In genomic region chr1:165630629-165631402, GRCh38 we compare ENCODE assay signal across 1 cellular context.
A peak's percentile ranks its signal among the peaks of the same experiment; 100 is the strongest.
TF ChIP-seq lines count a peak whose summit lies in the region.

MGST3 (plus strand) TSS chr1:165631234; CDS start chr1:165649848, 18,614 bp downstream.

TF ChIP-seq in K562, 482 proteins besides CTCF, POLR2A, EP300 and RAD21 (continued from another document and continues in another):
- TF ChIP-seq MLLT1 (IDR thresholded peaks at IDR 0.05) (peak in 1 of 2 experiments; percentile 41; a peak in 1 of 4 replicates), ZBTB12 (CRISPR knock-in tag; IDR thresholded peaks at IDR 0.05) (peak; percentile 56; the same call in 1 of the 2 replicates), ZNF282 (CRISPR knock-in tag; IDR thresholded peaks at IDR 0.05) (no peak), CREB1 (IDR thresholded peaks at IDR 0.05) (peak; percentile 74), CREB1 (CRISPR knock-in tag; IDR thresholded peaks at IDR 0.05) (peak; percentile 71; the same call in 1 of the 2 replicates), ZBTB1 (CRISPR knock-in tag; IDR thresholded peaks at IDR 0.05; ENCODE audit: borderline replicate concordance, low read depth) (no peak; the same call in 1 of the 2 replicates), MIER1 (IDR thresholded peaks at IDR 0.05; ENCODE audit: low read depth) (no peak; the same call in 1 of the 2 replicates), ATF7 (IDR thresholded peaks at IDR 0.05) (peak; percentile 91), GABPA (tag; conservative IDR thresholded peaks at IDR 0.05; ENCODE audit: low read depth) (0 out of 2 replicates have a peak, but pooled peaks have one; percentile 28), DIDO1 (tag; IDR thresholded peaks at IDR 0.05; ENCODE audit: low read depth) (peak; percentile 59; the same call in 1 of the 2 replicates), ZNF79 (CRISPR knock-in tag; IDR thresholded peaks at IDR 0.05; ENCODE audit: low read depth) (no peak), MAZ (CRISPR knock-in tag; conservative IDR thresholded peaks at IDR 0.05 in 1 of 2, IDR thresholded peaks at IDR 0.05 in 1 of 2) (peak; percentile 64 to 78; a peak in 3 of 4 replicates), ZNF3 (CRISPR knock-in tag; IDR thresholded peaks at IDR 0.05) (no peak), TGIF2 (CRISPR knock-in tag; IDR thresholded peaks at IDR 0.05) (no peak), KDM1A (IDR thresholded peaks at IDR 0.05) (no peak), ZBTB17 (CRISPR knock-in tag; IDR thresholded peaks at IDR 0.05) (peak; percentile 81), CBX3 (IDR thresholded peaks at IDR 0.05; ENCODE audit: borderline replicate concordance in 1 of 2, low read length in 2 of 2) (peak in 1 of 2 experiments; percentile 75; a peak in 2 of 3 replicates), TRIM28 (IDR thresholded peaks at IDR 0.05) (peak; percentile 75; the same call in 1 of the 2 replicates), ZNF436 (CRISPR knock-in tag; IDR thresholded peaks at IDR 0.05) (no peak), CBX2 (IDR thresholded peaks at IDR 0.05; ENCODE audit: insufficient read depth, low read length, poor library complexity, severe bottlenecking) (no peak), EP400 (IDR thresholded peaks at IDR 0.05) (peak; percentile 95), MED1 (CRISPR knock-in tag; IDR thresholded peaks at IDR 0.05; ENCODE audit: borderline replicate concordance) (no peak), ZNF511 (CRISPR knock-in tag; IDR thresholded peaks at IDR 0.05) (peak; percentile 67; the same call in 1 of the 2 replicates), MCM3 (IDR thresholded peaks at IDR 0.05) (no peak), MYC (IDR thresholded peaks at IDR 0.05; ENCODE audit: low read depth, low read length) (no peak; the same call in none of the 2 replicates), MYC (CRISPR knock-in tag; IDR thresholded peaks at IDR 0.05; ENCODE audit: borderline replicate concordance, low read depth) (peak; percentile 44; the same call in 1 of the 2 replicates), SP2 (IDR thresholded peaks at IDR 0.05; ENCODE audit: extremely low read depth, low read depth, low read length, poor library complexity, severe bottlenecking) (no peak), NCOR1 (IDR thresholded peaks at IDR 0.05) (no peak), SIRT6 (IDR thresholded peaks at IDR 0.05; ENCODE audit: low read depth, low read length) (no peak), CTBP1 (IDR thresholded peaks at IDR 0.05; ENCODE audit: borderline replicate concordance) (peak; percentile 84), ZNF41 (CRISPR knock-in tag; conservative IDR thresholded peaks at IDR 0.05) (no peak), PHF20 (IDR thresholded peaks at IDR 0.05; ENCODE audit: partially characterized antibody) (peak; percentile 61), TEAD2 (tag; IDR thresholded peaks at IDR 0.05) (no peak), CBFA2T3 (IDR thresholded peaks at IDR 0.05) (no peak), CXXC5 (CRISPR knock-in tag; IDR thresholded peaks at IDR 0.05) (peak; percentile 98), CTCFL (IDR thresholded peaks at IDR 0.05; ENCODE audit: borderline replicate concordance, insufficient read depth, low read depth, low read length, poor library complexity, severe bottlenecking) (no peak)
- TF ChIP-seq, protein P1, sequence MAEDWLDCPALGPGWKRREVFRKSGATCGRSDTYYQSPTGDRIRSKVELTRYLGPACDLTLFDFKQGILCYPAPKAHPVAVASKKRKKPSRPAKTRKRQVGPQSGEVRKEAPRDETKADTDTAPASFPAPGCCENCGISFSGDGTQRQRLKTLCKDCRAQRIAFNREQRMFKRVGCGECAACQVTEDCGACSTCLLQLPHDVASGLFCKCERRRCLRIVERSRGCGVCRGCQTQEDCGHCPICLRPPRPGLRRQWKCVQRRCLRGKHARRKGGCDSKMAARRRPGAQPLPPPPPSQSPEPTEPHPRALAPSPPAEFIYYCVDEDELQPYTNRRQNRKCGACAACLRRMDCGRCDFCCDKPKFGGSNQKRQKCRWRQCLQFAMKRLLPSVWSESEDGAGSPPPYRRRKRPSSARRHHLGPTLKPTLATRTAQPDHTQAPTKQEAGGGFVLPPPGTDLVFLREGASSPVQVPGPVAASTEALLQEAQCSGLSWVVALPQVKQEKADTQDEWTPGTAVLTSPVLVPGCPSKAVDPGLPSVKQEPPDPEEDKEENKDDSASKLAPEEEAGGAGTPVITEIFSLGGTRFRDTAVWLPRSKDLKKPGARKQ (CRISPR knock-in tag; IDR thresholded peaks at IDR 0.05), result no peak
- TF ChIP-seq, protein P2, sequence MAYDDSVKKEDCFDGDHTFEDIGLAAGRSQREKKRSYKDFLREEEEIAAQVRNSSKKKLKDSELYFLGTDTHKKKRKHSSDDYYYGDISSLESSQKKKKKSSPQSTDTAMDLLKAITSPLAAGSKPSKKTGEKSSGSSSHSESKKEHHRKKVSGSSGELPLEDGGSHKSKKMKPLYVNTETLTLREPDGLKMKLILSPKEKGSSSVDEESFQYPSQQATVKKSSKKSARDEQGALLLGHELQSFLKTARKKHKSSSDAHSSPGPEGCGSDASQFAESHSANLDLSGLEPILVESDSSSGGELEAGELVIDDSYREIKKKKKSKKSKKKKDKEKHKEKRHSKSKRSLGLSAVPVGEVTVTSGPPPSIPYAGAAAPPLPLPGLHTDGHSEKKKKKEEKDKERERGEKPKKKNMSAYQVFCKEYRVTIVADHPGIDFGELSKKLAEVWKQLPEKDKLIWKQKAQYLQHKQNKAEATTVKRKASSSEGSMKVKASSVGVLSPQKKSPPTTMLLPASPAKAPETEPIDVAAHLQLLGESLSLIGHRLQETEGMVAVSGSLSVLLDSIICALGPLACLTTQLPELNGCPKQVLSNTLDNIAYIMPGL (CRISPR knock-in tag; IDR thresholded peaks at IDR 0.05), result no peak
- TF ChIP-seq, protein P3, sequence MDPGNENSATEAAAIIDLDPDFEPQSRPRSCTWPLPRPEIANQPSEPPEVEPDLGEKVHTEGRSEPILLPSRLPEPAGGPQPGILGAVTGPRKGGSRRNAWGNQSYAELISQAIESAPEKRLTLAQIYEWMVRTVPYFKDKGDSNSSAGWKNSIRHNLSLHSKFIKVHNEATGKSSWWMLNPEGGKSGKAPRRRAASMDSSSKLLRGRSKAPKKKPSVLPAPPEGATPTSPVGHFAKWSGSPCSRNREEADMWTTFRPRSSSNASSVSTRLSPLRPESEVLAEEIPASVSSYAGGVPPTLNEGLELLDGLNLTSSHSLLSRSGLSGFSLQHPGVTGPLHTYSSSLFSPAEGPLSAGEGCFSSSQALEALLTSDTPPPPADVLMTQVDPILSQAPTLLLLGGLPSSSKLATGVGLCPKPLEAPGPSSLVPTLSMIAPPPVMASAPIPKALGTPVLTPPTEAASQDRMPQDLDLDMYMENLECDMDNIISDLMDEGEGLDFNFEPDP (CRISPR knock-in tag; IDR thresholded peaks at IDR 0.05), result no peak
- TF ChIP-seq, protein P4, sequence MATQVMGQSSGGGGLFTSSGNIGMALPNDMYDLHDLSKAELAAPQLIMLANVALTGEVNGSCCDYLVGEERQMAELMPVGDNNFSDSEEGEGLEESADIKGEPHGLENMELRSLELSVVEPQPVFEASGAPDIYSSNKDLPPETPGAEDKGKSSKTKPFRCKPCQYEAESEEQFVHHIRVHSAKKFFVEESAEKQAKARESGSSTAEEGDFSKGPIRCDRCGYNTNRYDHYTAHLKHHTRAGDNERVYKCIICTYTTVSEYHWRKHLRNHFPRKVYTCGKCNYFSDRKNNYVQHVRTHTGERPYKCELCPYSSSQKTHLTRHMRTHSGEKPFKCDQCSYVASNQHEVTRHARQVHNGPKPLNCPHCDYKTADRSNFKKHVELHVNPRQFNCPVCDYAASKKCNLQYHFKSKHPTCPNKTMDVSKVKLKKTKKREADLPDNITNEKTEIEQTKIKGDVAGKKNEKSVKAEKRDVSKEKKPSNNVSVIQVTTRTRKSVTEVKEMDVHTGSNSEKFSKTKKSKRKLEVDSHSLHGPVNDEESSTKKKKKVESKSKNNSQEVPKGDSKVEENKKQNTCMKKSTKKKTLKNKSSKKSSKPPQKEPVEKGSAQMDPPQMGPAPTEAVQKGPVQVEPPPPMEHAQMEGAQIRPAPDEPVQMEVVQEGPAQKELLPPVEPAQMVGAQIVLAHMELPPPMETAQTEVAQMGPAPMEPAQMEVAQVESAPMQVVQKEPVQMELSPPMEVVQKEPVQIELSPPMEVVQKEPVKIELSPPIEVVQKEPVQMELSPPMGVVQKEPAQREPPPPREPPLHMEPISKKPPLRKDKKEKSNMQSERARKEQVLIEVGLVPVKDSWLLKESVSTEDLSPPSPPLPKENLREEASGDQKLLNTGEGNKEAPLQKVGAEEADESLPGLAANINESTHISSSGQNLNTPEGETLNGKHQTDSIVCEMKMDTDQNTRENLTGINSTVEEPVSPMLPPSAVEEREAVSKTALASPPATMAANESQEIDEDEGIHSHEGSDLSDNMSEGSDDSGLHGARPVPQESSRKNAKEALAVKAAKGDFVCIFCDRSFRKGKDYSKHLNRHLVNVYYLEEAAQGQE (CRISPR knock-in tag; IDR thresholded peaks at IDR 0.05; ENCODE audit: low read depth), result no peak
- TF ChIP-seq, protein P5, sequence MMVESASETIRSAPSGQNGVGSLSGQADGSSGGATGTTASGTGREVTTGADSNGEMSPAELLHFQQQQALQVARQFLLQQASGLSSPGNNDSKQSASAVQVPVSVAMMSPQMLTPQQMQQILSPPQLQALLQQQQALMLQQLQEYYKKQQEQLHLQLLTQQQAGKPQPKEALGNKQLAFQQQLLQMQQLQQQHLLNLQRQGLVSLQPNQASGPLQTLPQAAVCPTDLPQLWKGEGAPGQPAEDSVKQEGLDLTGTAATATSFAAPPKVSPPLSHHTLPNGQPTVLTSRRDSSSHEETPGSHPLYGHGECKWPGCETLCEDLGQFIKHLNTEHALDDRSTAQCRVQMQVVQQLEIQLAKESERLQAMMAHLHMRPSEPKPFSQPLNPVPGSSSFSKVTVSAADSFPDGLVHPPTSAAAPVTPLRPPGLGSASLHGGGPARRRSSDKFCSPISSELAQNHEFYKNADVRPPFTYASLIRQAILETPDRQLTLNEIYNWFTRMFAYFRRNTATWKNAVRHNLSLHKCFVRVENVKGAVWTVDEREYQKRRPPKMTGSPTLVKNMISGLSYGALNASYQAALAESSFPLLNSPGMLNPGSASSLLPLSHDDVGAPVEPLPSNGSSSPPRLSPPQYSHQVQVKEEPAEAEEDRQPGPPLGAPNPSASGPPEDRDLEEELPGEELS (CRISPR knock-in tag; IDR thresholded peaks at IDR 0.05; ENCODE audit: borderline replicate concordance), result no peak
- TF ChIP-seq, protein P6, sequence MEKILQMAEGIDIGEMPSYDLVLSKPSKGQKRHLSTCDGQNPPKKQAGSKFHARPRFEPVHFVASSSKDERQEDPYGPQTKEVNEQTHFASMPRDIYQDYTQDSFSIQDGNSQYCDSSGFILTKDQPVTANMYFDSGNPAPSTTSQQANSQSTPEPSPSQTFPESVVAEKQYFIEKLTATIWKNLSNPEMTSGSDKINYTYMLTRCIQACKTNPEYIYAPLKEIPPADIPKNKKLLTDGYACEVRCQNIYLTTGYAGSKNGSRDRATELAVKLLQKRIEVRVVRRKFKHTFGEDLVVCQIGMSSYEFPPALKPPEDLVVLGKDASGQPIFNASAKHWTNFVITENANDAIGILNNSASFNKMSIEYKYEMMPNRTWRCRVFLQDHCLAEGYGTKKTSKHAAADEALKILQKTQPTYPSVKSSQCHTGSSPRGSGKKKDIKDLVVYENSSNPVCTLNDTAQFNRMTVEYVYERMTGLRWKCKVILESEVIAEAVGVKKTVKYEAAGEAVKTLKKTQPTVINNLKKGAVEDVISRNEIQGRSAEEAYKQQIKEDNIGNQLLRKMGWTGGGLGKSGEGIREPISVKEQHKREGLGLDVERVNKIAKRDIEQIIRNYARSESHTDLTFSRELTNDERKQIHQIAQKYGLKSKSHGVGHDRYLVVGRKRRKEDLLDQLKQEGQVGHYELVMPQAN (IDR thresholded peaks at IDR 0.05; ENCODE audit: borderline replicate concordance), result peak; percentile 73; the same call in 1 of the 2 replicates
- TF ChIP-seq, protein P7, sequence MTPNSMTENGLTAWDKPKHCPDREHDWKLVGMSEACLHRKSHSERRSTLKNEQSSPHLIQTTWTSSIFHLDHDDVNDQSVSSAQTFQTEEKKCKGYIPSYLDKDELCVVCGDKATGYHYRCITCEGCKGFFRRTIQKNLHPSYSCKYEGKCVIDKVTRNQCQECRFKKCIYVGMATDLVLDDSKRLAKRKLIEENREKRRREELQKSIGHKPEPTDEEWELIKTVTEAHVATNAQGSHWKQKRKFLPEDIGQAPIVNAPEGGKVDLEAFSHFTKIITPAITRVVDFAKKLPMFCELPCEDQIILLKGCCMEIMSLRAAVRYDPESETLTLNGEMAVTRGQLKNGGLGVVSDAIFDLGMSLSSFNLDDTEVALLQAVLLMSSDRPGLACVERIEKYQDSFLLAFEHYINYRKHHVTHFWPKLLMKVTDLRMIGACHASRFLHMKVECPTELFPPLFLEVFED (CRISPR knock-in tag; conservative IDR thresholded peaks at IDR 0.05), result 0 out of 2 replicates have a peak, but pooled peaks have one; percentile 46
